ENCODE assay signal across 8 cellular contexts in genomic region chr9:96222132-96222531, GRCh38.
DNase-seq lines count a peak whose midpoint lies in the region; TF ChIP-seq lines count a peak whose summit lies in the region.

No MANE protein-coding gene starts in this region.

- peaks cover 13% of the 10 kb centered on the region for H3K4me1 Mint-ChIP-seq in chondrocyte (ENCODE audit: low read depth)
- peaks cover 17% of the 10 kb centered on the region for H3K4me1 Mint-ChIP-seq in neural crest cell
- H3K4me1 Mint-ChIP-seq in activated CD4-positive, alpha-beta memory T cell treated with anti-CD3 and anti-CD28 coated beads for 36 hours (ENCODE audit: low read depth) = peaks cover 16% of the 10 kb centered on the region

- H3K9me3 Mint-ChIP-seq in chondrocyte (ENCODE audit: low read depth) (peaks cover 9% of the 10 kb centered on the region), neural crest cell (peaks cover 10% of the 10 kb centered on the region)
- H3K9me3 Mint-ChIP-seq in activated CD4-positive, alpha-beta memory T cell treated with anti-CD3 and anti-CD28 coated beads for 36 hours = peaks cover 9% of the 10 kb centered on the region

- H3K4me3 Mint-ChIP-seq in chondrocyte (ENCODE audit: unreplicated experiment) (no peak overlapping the region), neural crest cell (peak overlapping the region; percentile 14)
- no peak overlapping the region for H3K4me3 Mint-ChIP-seq in activated CD4-positive, alpha-beta memory T cell treated with anti-CD3 and anti-CD28 coated beads for 36 hours

- intact Hi-C loops in activated CD4-positive, alpha-beta memory T cell treated with anti-CD3 and anti-CD28 coated beads for 36 hours (cut with micrococcal nuclease) = no loop called here

- H3K27me3 Mint-ChIP-seq in chondrocyte (ENCODE audit: low read depth) (peaks cover 3% of the 10 kb centered on the region), neural crest cell (ENCODE audit: low read depth) (no peaks in the 10 kb centered on the region)
- H3K27me3 Mint-ChIP-seq in activated CD4-positive, alpha-beta memory T cell treated with anti-CD3 and anti-CD28 coated beads for 36 hours = peaks cover 45% of the 10 kb centered on the region

- H3K4me3 ChIP-seq in GM12864 (ENCODE audit: low read depth, low read length) = no peak overlapping the region

- no peak for DNase-seq in GM12864 (ENCODE audit: low read depth)
- peak; percentile 23 to 47 for DNase-seq in Kasumi-1 (lab: John Stamatoyannopoulos, UW)
- no peak for DNase-seq in chondrocyte (ENCODE audit: low spot score)
- DNase-seq in neural crest cell (ENCODE audit: low read depth, low spot score) = no peak
- DNase-seq in globus pallidus (ENCODE audit: low spot score) = no peak
- no peak for DNase-seq in NCI-H510A (lab: John Stamatoyannopoulos, UW)
- DNase-seq in activated CD4-positive, alpha-beta memory T cell treated with anti-CD3 and anti-CD28 coated beads for 36 hours = no peak
- DNase-seq in SIG-M5 treated with dmso at 0.1 percent for 504 hours (lab: John Stamatoyannopoulos, UW; ENCODE audit: unreplicated experiment) = no peak

- H3K27ac Mint-ChIP-seq in chondrocyte (ENCODE audit: unreplicated experiment) = no peak overlapping the region
- no peak overlapping the region for H3K27ac Mint-ChIP-seq in neural crest cell (ENCODE audit: unreplicated experiment)
- H3K27ac Mint-ChIP-seq in activated CD4-positive, alpha-beta memory T cell treated with anti-CD3 and anti-CD28 coated beads for 36 hours = no peak overlapping the region

- POLR2A ChIA-PET in activated CD4-positive, alpha-beta memory T cell treated with anti-CD3 and anti-CD28 coated beads for 36 hours (lab: Charles Lee) = no interaction called here

- CTCF ChIA-PET in activated CD4-positive, alpha-beta memory T cell treated with anti-CD3 and anti-CD28 coated beads for 36 hours (lab: Charles Lee) = interaction anchor here (1.0 to 1.4 kb wide), 2 partner anchors 22 to 91 kb away, joined by 3 read pairs; no protein-coding TSS in a partner anchor

- H3K36me3 Mint-ChIP-seq in chondrocyte (ENCODE audit: low read depth) (peaks cover 4% of the 10 kb centered on the region), neural crest cell (ENCODE audit: low read depth) (peaks cover 8% of the 10 kb centered on the region)
- peaks cover 2% of the 10 kb centered on the region for H3K36me3 Mint-ChIP-seq in activated CD4-positive, alpha-beta memory T cell treated with anti-CD3 and anti-CD28 coated beads for 36 hours

- TF ChIP-seq CTCF in GM12864 (IDR thresholded peaks at IDR 0.05; ENCODE audit: low read depth, low read length, missing control alignments) (peak; percentile 57), chondrocyte (IDR thresholded peaks at IDR 0.05) (peak; percentile 77), neural crest cell (conservative IDR thresholded peaks at IDR 0.05) (peak; percentile 63)

Comparison
In these comparisons a context has a peak if more than half of its experiments do, and no peak if none do; other contexts are left out.
1. DNase-seq: peak in Kasumi-1 (2 of 2); none in GM12864 (single experiment), chondrocyte (single experiment), neural crest cell (single experiment), globus pallidus (single experiment), NCI-H510A (single experiment), activated CD4-positive, alpha-beta memory T cell treated with anti-CD3 and anti-CD28 coated beads for 36 hours (single experiment) and SIG-M5 treated with dmso at 0.1 percent for 504 hours (single experiment).
2. Peak in every context shown above with its lines, with median percentiles within 50 percentile points of each other: CTCF ChIP-seq.